Comparison of ENCODE assay signal across 11 cellular contexts in genomic region chr4:56134272-56134671, GRCh38.
DNase-seq lines count a peak whose midpoint lies in the region; ATAC-seq and TF ChIP-seq lines count a peak whose summit lies in the region.
"Had no signal": no experiment of that assay in that cellular context is flagged by ENCODE, and none has a peak within 500 bp of the region (broad histone marks: within the 10 kb centered on the region; RNA-seq: fewer than 3 reads in every experiment).

No MANE protein-coding gene starts in this region.

- no peaks in the 10 kb centered on the region for H3K9me3 ChIP-seq in right lobe of liver
- H3K9me3 ChIP-seq in OCI-LY7 (ENCODE audit: low read length), result no peaks in the 10 kb centered on the region
- H3K9me3 ChIP-seq: pancreas had no signal

- H3K79me2 ChIP-seq in OCI-LY7 (ENCODE audit: insufficient read depth, low read depth, low read length), result no peaks in the 10 kb centered on the region

- BruUV-seq in OCI-LY7 (replicated peaks; lab: Mats Ljungman, UMichigan), result no TSS peak

- peak; percentile 23 for DNase-seq in AG08396 (ENCODE audit: low spot score)
- peak; percentile 5 for DNase-seq in M059J (ENCODE audit: low read depth)
- peak; percentile 81 for DNase-seq in dermis blood vessel endothelial cell
- no peak for DNase-seq in right lobe of liver
- DNase-seq in T-helper 9 cell, result no peak
- no peak for DNase-seq in OCI-LY7 (ENCODE audit: low spot score)
- DNase-seq in activated CD4-positive, alpha-beta T cell treated with anti-CD3 and anti-CD28 coated beads, Interleukin-2, amount 50 U/mL, for 1 hour, result no peak
- DNase-seq: DMS79 treated with DMSO at 0.1 percent for 48 hours, pancreas had no signal

- TF ChIP-seq CTCF in right lobe of liver (IDR thresholded peaks at IDR 0.05) (no peak), OCI-LY7 (conservative IDR thresholded peaks at IDR 0.05; ENCODE audit: low read length) (no peak)

- no peaks in the 10 kb centered on the region for H3K27me3 ChIP-seq in right lobe of liver
- H3K27me3 ChIP-seq: pancreas had no signal

- no peak overlapping the region for H2AFZ ChIP-seq in OCI-LY7 (ENCODE audit: low read length)

- ATAC-seq in right lobe of liver, result peak in 3 of 4 donors; percentile 30 to 34 (median 33)
- ATAC-seq in HG02938 (IDR thresholded peaks at IDR 0.05; ENCODE audit: unreplicated experiment), result no peak

- 50% methylated on average over 1 of the region's 2 CpGs for WGBS in right lobe of liver (ENCODE audit: insufficient coverage, low coverage, low lambda C conversion rate, missing lambda C conversion rate)

- H3K4me3 ChIP-seq in right lobe of liver, result no peak overlapping the region
- no peak overlapping the region for H3K4me3 ChIP-seq in OCI-LY7 (ENCODE audit: low read depth, low read length, poor library complexity, severe bottlenecking)
- H3K4me3 ChIP-seq: pancreas had no signal

- POLR2A ChIA-PET in OCI-LY7 (lab: Charles Lee), result interaction anchor here (1.3 kb wide), 1 partner anchor 38 kb away, joined by 5 read pairs; no protein-coding TSS in a partner anchor

- no peak overlapping the region for H3K27ac ChIP-seq in right lobe of liver
- no peak overlapping the region for H3K27ac ChIP-seq in OCI-LY7 (ENCODE audit: low read depth, low read length, poor library complexity, severe bottlenecking)
- H3K27ac ChIP-seq: epithelial cell of prostate, pancreas had no signal

- H3K4me1 ChIP-seq in right lobe of liver (no peaks in the 10 kb centered on the region), OCI-LY7 (ENCODE audit: insufficient read depth, low read length, poor library complexity, severe bottlenecking) (peaks cover 8% of the 10 kb centered on the region)
- H3K4me1 ChIP-seq: pancreas had no signal

- H3K9me2 ChIP-seq in OCI-LY7 (ENCODE audit: insufficient read depth, low read length), result no peaks in the 10 kb centered on the region

- H4K20me1 ChIP-seq in OCI-LY7 (ENCODE audit: insufficient read depth, low read length), result no peaks in the 10 kb centered on the region; the same call in 1 of the 2 replicates

- intact Hi-C loops in right lobe of liver (cut with DNase I), result no loop called here
- intact Hi-C loops in OCI-LY7 (cut with micrococcal nuclease; ENCODE audit: unreplicated experiment), result no loop called here

- no peak overlapping the region for H3K4me2 ChIP-seq in OCI-LY7 (ENCODE audit: low read length)

- no peak for TF ChIP-seq POLR2A in right lobe of liver (IDR thresholded peaks at IDR 0.05)

- no peaks in the 10 kb centered on the region for H3K36me3 ChIP-seq in right lobe of liver
- no peaks in the 10 kb centered on the region for H3K36me3 ChIP-seq in OCI-LY7 (ENCODE audit: insufficient read depth, low read length)
- H3K36me3 ChIP-seq: pancreas had no signal

- CTCF ChIA-PET in OCI-LY7 (lab: Charles Lee; ENCODE audit: unreplicated experiment), result no interaction called here

Comparison
In these comparisons a context has a peak if more than half of its experiments do, and no peak if none do; other contexts are left out.
1. DNase-seq: peak in AG08396 (single experiment), M059J (single experiment) and dermis blood vessel endothelial cell (single experiment); none in right lobe of liver (0 of 3), T-helper 9 cell (single experiment), OCI-LY7 (single experiment) and activated CD4-positive, alpha-beta T cell treated with anti-CD3 and anti-CD28 coated beads, Interleukin-2, amount 50 U/mL, for 1 hour (single experiment).